Comparison of ENCODE assay signal across 1 cellular context in genomic region chr2:120543899-120544298, GRCh38.
TF ChIP-seq lines count a peak whose summit lies in the region.

No MANE protein-coding gene starts in this region.

TF ChIP-seq in GM23338, 12 proteins besides CTCF, POLR2A, EP300 and RAD21 (continued from another document):
- no peak for TF ChIP-seq ZNF462 (CRISPR knock-in tag; IDR thresholded peaks at IDR 0.05)
- no peak for TF ChIP-seq EZH2 (IDR thresholded peaks at IDR 0.05; ENCODE audit: low read depth, unreplicated experiment)
- no peak for TF ChIP-seq EZH2phosphoT487 (IDR thresholded peaks at IDR 0.05; ENCODE audit: unreplicated experiment)
- TF ChIP-seq ETS1 (IDR thresholded peaks at IDR 0.05), result no peak
- TF ChIP-seq ZNF114 (CRISPR knock-in tag; IDR thresholded peaks at IDR 0.05), result no peak
- TF ChIP-seq POLR2AphosphoS5 (IDR thresholded peaks at IDR 0.05; ENCODE audit: low read depth), result no peak
- no peak for TF ChIP-seq REST (IDR thresholded peaks at IDR 0.05; ENCODE audit: unreplicated experiment)
